ENCODE assay signal across 8 cellular contexts in genomic region chr10:91163709-91164474, GRCh38. TPM values are rescaled to one million over a fixed set of nuclear protein-coding genes. Genes with fewer than 3 reads are reported as not detected.
DNase-seq lines count a peak whose midpoint lies in the region; ATAC-seq and TF ChIP-seq lines count a peak whose summit lies in the region.

No MANE protein-coding gene starts in this region.

- intact Hi-C loops in heart left ventricle (cut with DNase I) (loop anchor here in 9 of 10 donors (1.0 to 10.0 kb wide), 10 partner anchors 56 to 249 kb away; partner anchors contain the start of genes PCGF5 (in 8 of the 9) and ANKRD1 (in 1 of the 9)), posterior cingulate gyrus (cut with DNase I) (loop anchor here (2.0 kb wide), 3 partner anchors 57 to 157 kb away; partner anchors contain the start of gene PCGF5)

- H3K4me3 ChIP-seq in adipocyte (ENCODE audit: low read length) (peak overlapping the region; percentile 90), heart left ventricle (peak overlapping the region; percentile 58 to 98 (median 93))

- H3K4me3 Mint-ChIP-seq in type B pancreatic cell = peak overlapping the region; percentile 87

- WGBS in heart left ventricle, 4 donors = 3 to 16% (median 5%) methylated on average over 17 to 60 of the region's 60 CpGs

- H3K9me3 ChIP-seq in adipocyte (ENCODE audit: control insufficient read depth, low read length) = no peaks in the 10 kb centered on the region
- H3K9me3 ChIP-seq in heart left ventricle = peaks cover 0 to 3% (median 0%) of the 10 kb centered on the region in 12 donors

- H3K27me3 Mint-ChIP-seq in type B pancreatic cell = peaks cover 74% of the 10 kb centered on the region

- H3K36me3 Mint-ChIP-seq in type B pancreatic cell = peaks cover 3% of the 10 kb centered on the region

- H3K27me3 ChIP-seq in adipocyte (replicated peaks; ENCODE audit: control insufficient read depth, insufficient read depth, low read length) (no peaks in the 10 kb centered on the region), heart left ventricle (no peaks in the 10 kb centered on the region)

- DNase-seq in NCI-H526 (lab: John Stamatoyannopoulos, UW) (peak; percentile 2 to 46), NCI-H526 treated with DMSO at 0.1 percent for 48 hours (lab: John Stamatoyannopoulos, UW) (no peak), adipocyte (ENCODE audit: low read depth) (peak; percentile 94), heart left ventricle (peak; percentile 41 to 81 (median 61)), posterior cingulate gyrus (peak in 9 of 10 donors; percentile 32 to 94 (median 46)), type B pancreatic cell (ENCODE audit: extremely low spot score, unreplicated experiment) (no peak)

- peak overlapping the region; percentile 82 for H3K27ac Mint-ChIP-seq in type B pancreatic cell

- ATAC-seq in HG03175 (IDR thresholded peaks at IDR 0.05; ENCODE audit: unreplicated experiment) (peak; percentile 16), SK-N-SH treated with all-trans-retinoic acid at 6 μM for 48 hours (peak; percentile 72), heart left ventricle (peak; percentile 40 to 72 (median 57))

- H3K27ac ChIP-seq in heart left ventricle = peak overlapping the region; percentile 91 to 99 (median 96)

- H3K4me1 ChIP-seq in adipocyte (ENCODE audit: control insufficient read depth, insufficient read depth, low read length) (peaks cover 7% of the 10 kb centered on the region), heart left ventricle (peaks cover 0 to 41% (median 15%) of the 10 kb centered on the region in 12 donors)

- H3K9me3 Mint-ChIP-seq in type B pancreatic cell = peaks cover 4% of the 10 kb centered on the region

- H3K4me1 Mint-ChIP-seq in type B pancreatic cell (ENCODE audit: unreplicated experiment) = peaks cover 4% of the 10 kb centered on the region

- H3K36me3 ChIP-seq in adipocyte (ENCODE audit: control insufficient read depth, insufficient read depth, low read length, severe bottlenecking) (no peaks in the 10 kb centered on the region), heart left ventricle (no peaks in the 10 kb centered on the region)

- peak in 1 of 12 donors; percentile 18 for TF ChIP-seq CTCF in heart left ventricle (IDR thresholded peaks at IDR 0.05)
- no peak for TF ChIP-seq CTCF in type B pancreatic cell (conservative IDR thresholded peaks at IDR 0.05)

- no peak for TF ChIP-seq POLR2A in heart left ventricle (IDR thresholded peaks at IDR 0.05)

- peak overlapping the region; percentile 89 for H3K9ac ChIP-seq in adipocyte (ENCODE audit: low read length)

TF ChIP-seq in SK-N-SH treated with all-trans-retinoic acid at 6 μM for 48 hours, 23 proteins besides CTCF, POLR2A, EP300 and RAD21:
- TF ChIP-seq CSDC2 (CRISPR knock-in tag; IDR thresholded peaks at IDR 0.05) (no peak), CREB5 (CRISPR knock-in tag; IDR thresholded peaks at IDR 0.05; ENCODE audit: low read depth) (no peak), BACH2 (CRISPR knock-in tag; IDR thresholded peaks at IDR 0.05; ENCODE audit: borderline replicate concordance) (no peak), ZNF70 (CRISPR knock-in tag; IDR thresholded peaks at IDR 0.05) (no peak), ZNF8 (CRISPR knock-in tag; IDR thresholded peaks at IDR 0.05) (no peak)
- TF ChIP-seq, protein P1, sequence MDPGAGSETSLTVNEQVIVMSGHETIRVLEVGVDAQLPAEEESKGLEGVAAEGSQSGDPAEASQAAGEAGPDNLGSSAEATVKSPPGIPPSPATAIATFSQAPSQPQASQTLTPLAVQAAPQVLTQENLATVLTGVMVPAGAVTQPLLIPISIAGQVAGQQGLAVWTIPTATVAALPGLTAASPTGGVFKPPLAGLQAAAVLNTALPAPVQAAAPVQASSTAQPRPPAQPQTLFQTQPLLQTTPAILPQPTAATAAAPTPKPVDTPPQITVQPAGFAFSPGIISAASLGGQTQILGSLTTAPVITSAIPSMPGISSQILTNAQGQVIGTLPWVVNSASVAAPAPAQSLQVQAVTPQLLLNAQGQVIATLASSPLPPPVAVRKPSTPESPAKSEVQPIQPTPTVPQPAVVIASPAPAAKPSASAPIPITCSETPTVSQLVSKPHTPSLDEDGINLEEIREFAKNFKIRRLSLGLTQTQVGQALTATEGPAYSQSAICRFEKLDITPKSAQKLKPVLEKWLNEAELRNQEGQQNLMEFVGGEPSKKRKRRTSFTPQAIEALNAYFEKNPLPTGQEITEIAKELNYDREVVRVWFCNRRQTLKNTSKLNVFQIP (CRISPR knock-in tag; IDR thresholded peaks at IDR 0.05; ENCODE audit: borderline replicate concordance, low read depth) = no peak

RNA-seq across cellular contexts. Expression of gene PCGF5, which starts 56.6 kb away (rescaled TPM):
- total RNA-seq in heart left ventricle (10 to 100 TPM; 54.2 to 90.7 (median 85.6) TPM), type B pancreatic cell (ENCODE audit: low replicate concordance) (12.0 and 14.7 TPM in 2 replicates)
- 10 to 100 TPM; 58.2 to 86.3 TPM for polyA plus RNA-seq in heart left ventricle

Comparison
In these comparisons a context has a peak if more than half of its experiments do, and no peak if none do; other contexts are left out.
1. DNase-seq: peak in NCI-H526 (2 of 2), adipocyte (single experiment), heart left ventricle (5 of 5) and posterior cingulate gyrus (9 of 10); none in NCI-H526 treated with DMSO at 0.1 percent for 48 hours (single experiment) and type B pancreatic cell (single experiment).
2. ATAC-seq: peak in every context shown above with its lines; median percentile 72 in SK-N-SH treated with all-trans-retinoic acid at 6 μM for 48 hours; 57 in heart left ventricle; 16 in HG03175.